In the genomic region with DNA sequence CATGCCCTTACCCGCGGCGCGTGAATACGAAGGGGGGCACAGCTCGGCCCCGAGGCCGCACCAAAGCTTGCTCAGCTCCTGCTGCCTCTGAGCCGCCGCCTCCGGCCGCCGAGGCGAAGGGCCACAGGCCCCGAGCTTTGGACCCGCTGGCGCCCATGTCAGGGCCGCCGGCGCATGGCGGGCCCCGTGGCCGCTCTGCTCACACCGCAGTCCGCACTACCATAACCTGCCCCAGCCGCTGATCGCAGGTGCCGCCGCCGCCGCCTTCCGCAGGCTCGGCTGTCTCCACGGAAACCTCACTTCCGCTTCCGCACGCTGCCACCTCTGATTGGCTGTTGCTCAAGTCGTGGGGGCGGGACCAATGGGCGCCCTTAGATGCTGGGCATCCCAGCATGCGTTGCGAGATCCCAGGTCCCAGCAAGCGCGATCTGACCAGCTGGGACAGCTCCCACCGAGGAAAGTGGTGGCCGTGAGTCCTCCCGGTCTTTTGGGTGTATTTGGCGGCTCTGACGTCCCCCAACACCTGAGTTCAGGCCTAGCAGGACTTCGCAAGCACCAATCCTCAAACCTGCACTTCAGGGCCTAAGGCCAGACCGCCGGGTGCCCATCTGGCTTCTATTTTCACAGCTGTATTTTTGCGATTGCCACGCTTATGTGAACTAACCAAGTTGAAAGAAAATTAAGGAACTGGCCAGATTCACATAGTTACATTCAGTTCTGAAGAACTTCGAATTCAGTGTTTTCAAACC, we compare ENCODE assay signal across 8 cellular contexts. TPM values are rescaled to one million over a fixed set of nuclear protein-coding genes. Genes with fewer than 3 reads are reported as not detected.
DNase-seq lines count a peak whose midpoint lies in the region; ATAC-seq and TF ChIP-seq lines count a peak whose summit lies in the region.

A gene with protein sequence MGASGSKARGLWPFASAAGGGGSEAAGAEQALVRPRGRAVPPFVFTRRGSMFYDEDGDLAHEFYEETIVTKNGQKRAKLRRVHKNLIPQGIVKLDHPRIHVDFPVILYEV (minus strand): TSS at position 281 of the 749 bp plus-strand sequence. CDS start 124 bp downstream, at position 157.

- peak within 1 kb of the TSS; percentile 80 for H3K27ac ChIP-seq in CD8-positive, alpha-beta T cell (ENCODE audit: low read depth, low read length)
- peak within 1 kb of the TSS; percentile 80 for H3K27ac ChIP-seq in mesenchymal stem cell (ENCODE audit: low read length, poor library complexity, severe bottlenecking)

- peak within 1 kb of the TSS; percentile 64 for H4K8ac ChIP-seq in mesenchymal stem cell (ENCODE audit: low read length)

- peaks cover 32% of the 10 kb centered on the region for H3K36me3 ChIP-seq in CD8-positive, alpha-beta T cell (ENCODE audit: insufficient read depth, low read length)
- peaks cover 50 to 63% of the 10 kb centered on the region in 2 experiments for H3K36me3 ChIP-seq in mesenchymal stem cell (ENCODE audit: control insufficient read depth in 1 of 2, insufficient read depth in 2 of 2, low read depth in 1 of 2, low read length in 2 of 2)

- H3K4me2 ChIP-seq in mesenchymal stem cell (ENCODE audit: low read length, poor library complexity, severe bottlenecking) = peak within 1 kb of the TSS; percentile 82

- DNase-seq in CD8-positive, alpha-beta T cell = peak; percentile 85 to 96 (median 94)
- DNase-seq in HS-27A (ENCODE audit: low read depth) (peak; percentile 94), NOMO-1 (lab: John Stamatoyannopoulos, UW; ENCODE audit: unreplicated experiment in 2 of 2) (peak; percentile 94), mesenchymal stem cell (peak; percentile 97)
- peak; percentile 92 for DNase-seq in effector memory CD8-positive, alpha-beta T cell
- peak; percentile 87 for DNase-seq in stimulated activated CD8-positive, alpha-beta memory T cell treated with anti-CD3 and anti-CD28 coated beads, Interleukin-12 subunit alpha, Interleukin-12 subunit beta, amount 100 ng/mL, for 4 hours (ENCODE audit: low read depth)

- no peak within 1 kb of the TSS for H4K91ac ChIP-seq in mesenchymal stem cell (ENCODE audit: low read length)

- H2BK5ac ChIP-seq in mesenchymal stem cell (ENCODE audit: low read depth, low read length, poor library complexity, severe bottlenecking) = no peak within 1 kb of the TSS

- peak; percentile 96 for ATAC-seq in CD8-positive, alpha-beta T cell
- peak; percentile 73 for ATAC-seq in GM19467 (IDR thresholded peaks at IDR 0.05; ENCODE audit: unreplicated experiment)
- peak; percentile 95 for ATAC-seq in effector memory CD8-positive, alpha-beta T cell (replicated peaks)

- H2BK12ac ChIP-seq in mesenchymal stem cell (ENCODE audit: low read length in 2 of 2) = no peak within 1 kb of the TSS

- peaks cover 27% of the 10 kb centered on the region for H3K4me1 Mint-ChIP-seq in CD8-positive, alpha-beta T cell (ENCODE audit: low read depth)
- H3K4me1 Mint-ChIP-seq in effector memory CD8-positive, alpha-beta T cell (ENCODE audit: low read depth in 2 of 2) = peaks cover 14 to 24% of the 10 kb centered on the region in 2 donors

- peak within 1 kb of the TSS; percentile 94 for H3K4me3 Mint-ChIP-seq in CD8-positive, alpha-beta T cell
- H3K4me3 Mint-ChIP-seq in effector memory CD8-positive, alpha-beta T cell = peak within 1 kb of the TSS; percentile 80 to 88

- H2AFZ ChIP-seq in mesenchymal stem cell (ENCODE audit: low read depth, low read length) = peak within 1 kb of the TSS; percentile 55

- peak within 1 kb of the TSS; percentile 96 for H3K9ac ChIP-seq in mesenchymal stem cell (ENCODE audit: low read length)

- CTCF ChIA-PET in CD8-positive, alpha-beta T cell (lab: Charles Lee) = interaction anchor here (1.0 to 1.6 kb wide), 6 partner anchors 9 to 56 kb away, joined by 3 to 6 read pairs (median 4); a partner anchor contains a TSS
- CTCF ChIA-PET in activated CD8-positive, alpha-beta memory T cell treated with anti-CD3 and anti-CD28 coated beads for 36 hours (lab: Charles Lee) = interaction anchor here (0.6 to 1.7 kb wide), 9 partner anchors 9 to 100 kb away, joined by 3 to 7 read pairs (median 3); a partner anchor contains a TSS

- peaks cover 26% of the 10 kb centered on the region for H3K4me1 ChIP-seq in CD8-positive, alpha-beta T cell (ENCODE audit: insufficient read depth, low read length)
- H3K4me1 ChIP-seq in mesenchymal stem cell (ENCODE audit: control insufficient read depth, insufficient read depth, low read depth, low read length) = peaks cover 13% of the 10 kb centered on the region

- H3K27me3 ChIP-seq in CD8-positive, alpha-beta T cell (ENCODE audit: insufficient read depth, low read length) = no peaks in the 10 kb centered on the region
- H3K27me3 ChIP-seq in mesenchymal stem cell (ENCODE audit: control insufficient read depth in 1 of 2, insufficient read depth in 1 of 2, low read length in 2 of 2) = no peaks in the 10 kb centered on the region

- peak within 1 kb of the TSS in 1 of 2 experiments; percentile 71 for H3K14ac ChIP-seq in mesenchymal stem cell (ENCODE audit: low read length in 2 of 2)

- no peak for TF ChIP-seq CTCF in CD8-positive, alpha-beta T cell (IDR thresholded peaks at IDR 0.05)

- peaks cover 32% of the 10 kb centered on the region for H3K79me1 ChIP-seq in mesenchymal stem cell (replicated peaks; ENCODE audit: low read length, poor library complexity, severe bottlenecking)

- intact Hi-C loops in CD8-positive, alpha-beta T cell (cut with DNase I, micrococcal nuclease) = loop anchor here (1.0 to 2.0 kb wide), 3 partner anchors 9 to 31 kb away; a partner anchor contains a TSS

- no peak within 1 kb of the TSS for H2AK5ac ChIP-seq in mesenchymal stem cell (ENCODE audit: low read length, severe bottlenecking)

- peak within 1 kb of the TSS; percentile 89 for H3K4me3 ChIP-seq in CD8-positive, alpha-beta T cell (ENCODE audit: low read depth, low read length)
- peak within 1 kb of the TSS; percentile 84 to 94 for H3K4me3 ChIP-seq in mesenchymal stem cell (ENCODE audit: insufficient read depth in 1 of 2, low read depth in 1 of 2, low read length in 2 of 2)

- no peak within 1 kb of the TSS for H2BK15ac ChIP-seq in mesenchymal stem cell (ENCODE audit: low read depth, poor library complexity, severe bottlenecking)

- 6% methylated on average over 55 of the region's 55 CpGs for WGBS in mesenchymal stem cell

- peak within 1 kb of the TSS; percentile 93 for H3K27ac Mint-ChIP-seq in CD8-positive, alpha-beta T cell
- H3K27ac Mint-ChIP-seq in effector memory CD8-positive, alpha-beta T cell = peak within 1 kb of the TSS; percentile 84 to 94

- H3K36me3 Mint-ChIP-seq in CD8-positive, alpha-beta T cell = peaks cover 51% of the 10 kb centered on the region
- peaks cover 56% of the 10 kb centered on the region for H3K36me3 Mint-ChIP-seq in effector memory CD8-positive, alpha-beta T cell (ENCODE audit: insufficient read depth)

- no peaks in the 10 kb centered on the region for H3K9me3 ChIP-seq in CD8-positive, alpha-beta T cell (ENCODE audit: low read length)
- H3K9me3 ChIP-seq in mesenchymal stem cell (ENCODE audit: control insufficient read depth, low read length) = no peaks in the 10 kb centered on the region

- no peak within 1 kb of the TSS for H3K23ac ChIP-seq in mesenchymal stem cell (ENCODE audit: low read length in 2 of 2)

- POLR2A ChIA-PET in CD8-positive, alpha-beta T cell (lab: Charles Lee) = interaction anchor here (0.8 to 3.6 kb wide), 8 partner anchors 9 to 29 kb away, joined by 3 to 44 read pairs (median 4); a partner anchor contains a TSS
- POLR2A ChIA-PET in activated CD8-positive, alpha-beta memory T cell treated with anti-CD3 and anti-CD28 coated beads for 36 hours (lab: Charles Lee) = interaction anchor here (0.6 to 2.6 kb wide), 10 partner anchors 9 to 608 kb away, joined by 3 to 28 read pairs (median 6); a partner anchor contains a TSS

- peak within 1 kb of the TSS; percentile 38 to 70 for H3K4ac ChIP-seq in mesenchymal stem cell (ENCODE audit: low read depth in 1 of 2, low read length in 2 of 2)

- no peak within 1 kb of the TSS for H2BK120ac ChIP-seq in mesenchymal stem cell (ENCODE audit: low read depth, low read length)

- no peaks in the 10 kb centered on the region for H3K27me3 Mint-ChIP-seq in CD8-positive, alpha-beta T cell (ENCODE audit: low read depth)
- H3K27me3 Mint-ChIP-seq in effector memory CD8-positive, alpha-beta T cell = no peaks in the 10 kb centered on the region

- no peak within 1 kb of the TSS for H3K18ac ChIP-seq in mesenchymal stem cell (ENCODE audit: low read depth in 1 of 2, low read length in 2 of 2)

- H3K9me3 Mint-ChIP-seq in CD8-positive, alpha-beta T cell = no peaks in the 10 kb centered on the region
- H3K9me3 Mint-ChIP-seq in effector memory CD8-positive, alpha-beta T cell = no peaks in the 10 kb centered on the region

RNA-seq across cellular contexts. Expression of the gene that starts here (rescaled TPM):
- 10 to 100 TPM; 23.6 to 23.7 TPM for total RNA-seq in CD8-positive, alpha-beta T cell
- 10 to 100 TPM; 33.6 TPM for total RNA-seq in activated CD8-positive, alpha-beta memory T cell treated with anti-CD3 and anti-CD28 coated beads for 36 hours
- 23.7 TPM for polyA plus RNA-seq in mesenchymal stem cell (2013, experiment 1 of 2)
- polyA plus RNA-seq in mesenchymal stem cell (2013, experiment 2 of 2) = 23.1 TPM

Comparison
In these comparisons a context has a peak if more than half of its experiments do, and no peak if none do; other contexts are left out.
1. Peak in every context shown above with its lines: DNase-seq, ATAC-seq, H3K4me3 ChIP-seq and H3K27ac ChIP-seq.